1 cellular context compared by ENCODE assay signal in the genomic region with DNA sequence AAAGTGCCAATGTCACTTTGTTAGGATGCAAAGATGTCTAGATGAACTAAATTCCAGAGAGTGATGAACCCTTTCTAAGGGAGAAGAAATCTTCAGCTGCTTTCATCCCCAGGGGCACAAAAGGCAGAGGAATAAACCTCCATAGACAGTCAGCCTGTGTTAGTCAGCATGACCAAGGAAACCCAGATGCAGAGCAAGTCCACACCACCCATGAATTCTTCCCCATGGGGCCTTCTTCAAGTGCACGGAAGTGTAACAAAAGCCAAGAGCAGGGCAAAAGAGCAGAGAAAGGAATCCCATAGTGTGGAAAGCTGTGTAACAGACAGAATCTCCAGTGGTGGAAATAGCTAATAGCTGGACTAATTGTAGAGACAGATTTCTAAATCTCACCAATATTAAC.
TF ChIP-seq lines count a peak whose summit lies in the region.

No MANE protein-coding gene starts in this region.

TF ChIP-seq in H1, 55 proteins besides CTCF, POLR2A, EP300 and RAD21:
- TF ChIP-seq TEAD4 (IDR thresholded peaks at IDR 0.05; ENCODE audit: low read depth, low read length) (no peak), YY1 (IDR thresholded peaks at IDR 0.05; ENCODE audit: low read depth, low read length) (no peak), SP4 (IDR thresholded peaks at IDR 0.05; ENCODE audit: low read length) (no peak), TAF7 (optimal IDR thresholded peaks at IDR 0.05; ENCODE audit: borderline replicate concordance, low read depth, low read length) (no peak), RNF2 (IDR thresholded peaks at IDR 0.05; ENCODE audit: borderline replicate concordance, low read depth, low read length, missing control alignments, poor library complexity, severe bottlenecking) (no peak), POU5F1 (IDR thresholded peaks at IDR 0.05; ENCODE audit: low read depth, low read length) (no peak), MAFK (IDR thresholded peaks at IDR 0.05; ENCODE audit: low read depth, low read length) (no peak), SUZ12 (IDR thresholded peaks at IDR 0.05; ENCODE audit: low read length) (no peak), EGR1 (IDR thresholded peaks at IDR 0.05; ENCODE audit: borderline replicate concordance, low read depth, low read length) (no peak), ASH2L (IDR thresholded peaks at IDR 0.05; ENCODE audit: low read length) (no peak), RFX5 (IDR thresholded peaks at IDR 0.05; ENCODE audit: borderline replicate concordance, low read depth, low read length) (no peak), CBX5 (IDR thresholded peaks at IDR 0.05; ENCODE audit: low read depth, low read length) (no peak), RXRA (IDR thresholded peaks at IDR 0.05; ENCODE audit: insufficient read depth, low read depth, low read length) (no peak)
- TF ChIP-seq, protein P1, sequence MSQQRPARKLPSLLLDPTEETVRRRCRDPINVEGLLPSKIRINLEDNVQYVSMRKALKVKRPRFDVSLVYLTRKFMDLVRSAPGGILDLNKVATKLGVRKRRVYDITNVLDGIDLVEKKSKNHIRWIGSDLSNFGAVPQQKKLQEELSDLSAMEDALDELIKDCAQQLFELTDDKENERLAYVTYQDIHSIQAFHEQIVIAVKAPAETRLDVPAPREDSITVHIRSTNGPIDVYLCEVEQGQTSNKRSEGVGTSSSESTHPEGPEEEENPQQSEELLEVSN (IDR thresholded peaks at IDR 0.05): no peak
- TF ChIP-seq, protein P2, sequence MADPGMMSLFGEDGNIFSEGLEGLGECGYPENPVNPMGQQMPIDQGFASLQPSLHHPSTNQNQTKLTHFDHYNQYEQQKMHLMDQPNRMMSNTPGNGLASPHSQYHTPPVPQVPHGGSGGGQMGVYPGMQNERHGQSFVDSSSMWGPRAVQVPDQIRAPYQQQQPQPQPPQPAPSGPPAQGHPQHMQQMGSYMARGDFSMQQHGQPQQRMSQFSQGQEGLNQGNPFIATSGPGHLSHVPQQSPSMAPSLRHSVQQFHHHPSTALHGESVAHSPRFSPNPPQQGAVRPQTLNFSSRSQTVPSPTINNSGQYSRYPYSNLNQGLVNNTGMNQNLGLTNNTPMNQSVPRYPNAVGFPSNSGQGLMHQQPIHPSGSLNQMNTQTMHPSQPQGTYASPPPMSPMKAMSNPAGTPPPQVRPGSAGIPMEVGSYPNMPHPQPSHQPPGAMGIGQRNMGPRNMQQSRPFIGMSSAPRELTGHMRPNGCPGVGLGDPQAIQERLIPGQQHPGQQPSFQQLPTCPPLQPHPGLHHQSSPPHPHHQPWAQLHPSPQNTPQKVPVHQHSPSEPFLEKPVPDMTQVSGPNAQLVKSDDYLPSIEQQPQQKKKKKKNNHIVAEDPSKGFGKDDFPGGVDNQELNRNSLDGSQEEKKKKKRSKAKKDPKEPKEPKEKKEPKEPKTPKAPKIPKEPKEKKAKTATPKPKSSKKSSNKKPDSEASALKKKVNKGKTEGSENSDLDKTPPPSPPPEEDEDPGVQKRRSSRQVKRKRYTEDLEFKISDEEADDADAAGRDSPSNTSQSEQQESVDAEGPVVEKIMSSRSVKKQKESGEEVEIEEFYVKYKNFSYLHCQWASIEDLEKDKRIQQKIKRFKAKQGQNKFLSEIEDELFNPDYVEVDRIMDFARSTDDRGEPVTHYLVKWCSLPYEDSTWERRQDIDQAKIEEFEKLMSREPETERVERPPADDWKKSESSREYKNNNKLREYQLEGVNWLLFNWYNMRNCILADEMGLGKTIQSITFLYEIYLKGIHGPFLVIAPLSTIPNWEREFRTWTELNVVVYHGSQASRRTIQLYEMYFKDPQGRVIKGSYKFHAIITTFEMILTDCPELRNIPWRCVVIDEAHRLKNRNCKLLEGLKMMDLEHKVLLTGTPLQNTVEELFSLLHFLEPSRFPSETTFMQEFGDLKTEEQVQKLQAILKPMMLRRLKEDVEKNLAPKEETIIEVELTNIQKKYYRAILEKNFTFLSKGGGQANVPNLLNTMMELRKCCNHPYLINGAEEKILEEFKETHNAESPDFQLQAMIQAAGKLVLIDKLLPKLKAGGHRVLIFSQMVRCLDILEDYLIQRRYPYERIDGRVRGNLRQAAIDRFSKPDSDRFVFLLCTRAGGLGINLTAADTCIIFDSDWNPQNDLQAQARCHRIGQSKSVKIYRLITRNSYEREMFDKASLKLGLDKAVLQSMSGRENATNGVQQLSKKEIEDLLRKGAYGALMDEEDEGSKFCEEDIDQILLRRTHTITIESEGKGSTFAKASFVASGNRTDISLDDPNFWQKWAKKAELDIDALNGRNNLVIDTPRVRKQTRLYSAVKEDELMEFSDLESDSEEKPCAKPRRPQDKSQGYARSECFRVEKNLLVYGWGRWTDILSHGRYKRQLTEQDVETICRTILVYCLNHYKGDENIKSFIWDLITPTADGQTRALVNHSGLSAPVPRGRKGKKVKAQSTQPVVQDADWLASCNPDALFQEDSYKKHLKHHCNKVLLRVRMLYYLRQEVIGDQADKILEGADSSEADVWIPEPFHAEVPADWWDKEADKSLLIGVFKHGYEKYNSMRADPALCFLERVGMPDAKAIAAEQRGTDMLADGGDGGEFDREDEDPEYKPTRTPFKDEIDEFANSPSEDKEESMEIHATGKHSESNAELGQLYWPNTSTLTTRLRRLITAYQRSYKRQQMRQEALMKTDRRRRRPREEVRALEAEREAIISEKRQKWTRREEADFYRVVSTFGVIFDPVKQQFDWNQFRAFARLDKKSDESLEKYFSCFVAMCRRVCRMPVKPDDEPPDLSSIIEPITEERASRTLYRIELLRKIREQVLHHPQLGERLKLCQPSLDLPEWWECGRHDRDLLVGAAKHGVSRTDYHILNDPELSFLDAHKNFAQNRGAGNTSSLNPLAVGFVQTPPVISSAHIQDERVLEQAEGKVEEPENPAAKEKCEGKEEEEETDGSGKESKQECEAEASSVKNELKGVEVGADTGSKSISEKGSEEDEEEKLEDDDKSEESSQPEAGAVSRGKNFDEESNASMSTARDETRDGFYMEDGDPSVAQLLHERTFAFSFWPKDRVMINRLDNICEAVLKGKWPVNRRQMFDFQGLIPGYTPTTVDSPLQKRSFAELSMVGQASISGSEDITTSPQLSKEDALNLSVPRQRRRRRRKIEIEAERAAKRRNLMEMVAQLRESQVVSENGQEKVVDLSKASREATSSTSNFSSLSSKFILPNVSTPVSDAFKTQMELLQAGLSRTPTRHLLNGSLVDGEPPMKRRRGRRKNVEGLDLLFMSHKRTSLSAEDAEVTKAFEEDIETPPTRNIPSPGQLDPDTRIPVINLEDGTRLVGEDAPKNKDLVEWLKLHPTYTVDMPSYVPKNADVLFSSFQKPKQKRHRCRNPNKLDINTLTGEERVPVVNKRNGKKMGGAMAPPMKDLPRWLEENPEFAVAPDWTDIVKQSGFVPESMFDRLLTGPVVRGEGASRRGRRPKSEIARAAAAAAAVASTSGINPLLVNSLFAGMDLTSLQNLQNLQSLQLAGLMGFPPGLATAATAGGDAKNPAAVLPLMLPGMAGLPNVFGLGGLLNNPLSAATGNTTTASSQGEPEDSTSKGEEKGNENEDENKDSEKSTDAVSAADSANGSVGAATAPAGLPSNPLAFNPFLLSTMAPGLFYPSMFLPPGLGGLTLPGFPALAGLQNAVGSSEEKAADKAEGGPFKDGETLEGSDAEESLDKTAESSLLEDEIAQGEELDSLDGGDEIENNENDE (IDR thresholded peaks at IDR 0.05; ENCODE audit: insufficient replicate concordance, low read length): no peak
- TF ChIP-seq, protein P3, sequence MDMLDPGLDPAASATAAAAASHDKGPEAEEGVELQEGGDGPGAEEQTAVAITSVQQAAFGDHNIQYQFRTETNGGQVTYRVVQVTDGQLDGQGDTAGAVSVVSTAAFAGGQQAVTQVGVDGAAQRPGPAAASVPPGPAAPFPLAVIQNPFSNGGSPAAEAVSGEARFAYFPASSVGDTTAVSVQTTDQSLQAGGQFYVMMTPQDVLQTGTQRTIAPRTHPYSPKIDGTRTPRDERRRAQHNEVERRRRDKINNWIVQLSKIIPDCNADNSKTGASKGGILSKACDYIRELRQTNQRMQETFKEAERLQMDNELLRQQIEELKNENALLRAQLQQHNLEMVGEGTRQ (IDR thresholded peaks at IDR 0.05; ENCODE audit: low read length): no peak
- TF ChIP-seq, protein P4, sequence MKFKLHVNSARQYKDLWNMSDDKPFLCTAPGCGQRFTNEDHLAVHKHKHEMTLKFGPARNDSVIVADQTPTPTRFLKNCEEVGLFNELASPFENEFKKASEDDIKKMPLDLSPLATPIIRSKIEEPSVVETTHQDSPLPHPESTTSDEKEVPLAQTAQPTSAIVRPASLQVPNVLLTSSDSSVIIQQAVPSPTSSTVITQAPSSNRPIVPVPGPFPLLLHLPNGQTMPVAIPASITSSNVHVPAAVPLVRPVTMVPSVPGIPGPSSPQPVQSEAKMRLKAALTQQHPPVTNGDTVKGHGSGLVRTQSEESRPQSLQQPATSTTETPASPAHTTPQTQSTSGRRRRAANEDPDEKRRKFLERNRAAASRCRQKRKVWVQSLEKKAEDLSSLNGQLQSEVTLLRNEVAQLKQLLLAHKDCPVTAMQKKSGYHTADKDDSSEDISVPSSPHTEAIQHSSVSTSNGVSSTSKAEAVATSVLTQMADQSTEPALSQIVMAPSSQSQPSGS (IDR thresholded peaks at IDR 0.05; ENCODE audit: low read length): no peak
